Comparison of ENCODE assay signal across 19 cellular contexts in genomic region chr1:20179369-20180172, GRCh38. TPM values are rescaled to one million over a fixed set of nuclear protein-coding genes. Genes with fewer than 3 reads are reported as not detected.
DNase-seq lines count a peak whose midpoint lies in the region; ATAC-seq and TF ChIP-seq lines count a peak whose summit lies in the region.
"Had no signal": no experiment of that assay in that cellular context is flagged by ENCODE, and none has a peak within 500 bp of the region (broad histone marks: within the 10 kb centered on the region; RNA-seq: fewer than 3 reads in every experiment).

No MANE protein-coding gene starts in this region.

- CTCF ChIA-PET in CD8-positive, alpha-beta T cell (lab: Charles Lee) = interaction anchor here (1.7 to 7.4 kb wide), 4 partner anchors 12 to 33 kb away, joined by 3 to 55 read pairs (median 8); no protein-coding TSS in a partner anchor

- POLR2A ChIA-PET in CD8-positive, alpha-beta T cell (lab: Charles Lee) = no interaction called here

- TF ChIP-seq CTCF in CD8-positive, alpha-beta T cell (IDR thresholded peaks at IDR 0.05) = no peak

- in situ Hi-C loops in G401 (cut with HindIII; ENCODE audit: low sequenced_read_pairs) = no loop called here

- ATAC-seq in CD8-positive, alpha-beta T cell = no peak
- no peak for ATAC-seq in HG02798 (IDR thresholded peaks at IDR 0.05; ENCODE audit: poor library complexity, unreplicated experiment)

- DNase-seq in CD8-positive, alpha-beta T cell = no peak
- DNase-seq in activated T-helper 1 cell treated with anti-CD3 and anti-CD28 coated beads, Interleukin-12 subunit alpha, Interleukin-12 subunit beta, Interleukin-2, Interleukin-4 antibody, amounts not matched to agents 30 ng/mL and 10 ng/mL and 1 ng/mL, durations not matched to agents 14 hours and 24 hours and 36 hours (ENCODE audit: low spot score) = no peak
- DNase-seq in G401 (ENCODE audit: low spot score) = no peak
- no peak for DNase-seq in stimulated activated CD4-positive, alpha-beta T cell treated with anti-CD3 and anti-CD28 coated beads, Interleukin-12 subunit alpha, Interleukin-12 subunit beta, amount 100 ng/mL, for 4 hours
- DNase-seq: DND-41; H9; MG63; NCI-H1092; NCI-H1436 treated with DMSO at 0.1 percent for 48 hours; NCI-H2081; NCI-H748 treated with DMSO at 0.1 percent for 48 hours; NK-92 treated with Interleukin-12 subunit alpha and Interleukin-12 subunit beta, amount 100 ng/mL, for 24 hours; Right ventricle myocardium superior had no signal

- no peak overlapping the region for H3K4me3 ChIP-seq in CD8-positive, alpha-beta T cell (ENCODE audit: low read depth, low read length)
- no peak overlapping the region for H3K4me3 ChIP-seq in muscle layer of colon (ENCODE audit: low read depth in 1 of 2, low read length in 2 of 2)
- peak overlapping the region; percentile 36 to 44 for H3K4me3 ChIP-seq in stomach smooth muscle (ENCODE audit: low read length in 2 of 2)
- H3K4me3 ChIP-seq: MG63 had no signal

- H3K4me3 Mint-ChIP-seq in CD8-positive, alpha-beta T cell = no peak overlapping the region
- H3K4me3 Mint-ChIP-seq in activated T-helper 1 cell treated with anti-CD3 and anti-CD28 coated beads, Interleukin-12 subunit alpha, Interleukin-12 subunit beta, Interleukin-2, Interleukin-4 antibody, amounts not matched to agents 30 ng/mL and 10 ng/mL and 1 ng/mL, durations not matched to agents 14 hours and 24 hours and 36 hours = no peak overlapping the region
- H3K4me3 Mint-ChIP-seq: H9 had no signal

- no peak overlapping the region for H3K27ac ChIP-seq in CD8-positive, alpha-beta T cell (ENCODE audit: low read depth, low read length)
- H3K27ac ChIP-seq in muscle layer of colon (ENCODE audit: low read depth, low read length) = peak overlapping the region; percentile 63
- peak overlapping the region; percentile 90 for H3K27ac ChIP-seq in stomach smooth muscle (ENCODE audit: low read length)
- H3K27ac ChIP-seq: C4-2B had no signal

- no peaks in the 10 kb centered on the region for H3K36me3 ChIP-seq in CD8-positive, alpha-beta T cell (ENCODE audit: insufficient read depth, low read length)
- no peaks in the 10 kb centered on the region for H3K36me3 ChIP-seq in muscle layer of colon (ENCODE audit: insufficient read depth, low read length)
- H3K36me3 ChIP-seq in stomach smooth muscle (ENCODE audit: control insufficient read depth in 2 of 2, insufficient read depth in 2 of 2, low read length in 2 of 2) = no peaks in the 10 kb centered on the region
- H3K36me3 ChIP-seq: MG63 had no signal

- H3K27ac Mint-ChIP-seq in CD8-positive, alpha-beta T cell = peak overlapping the region; percentile 57
- peak overlapping the region; percentile 48 for H3K27ac Mint-ChIP-seq in activated T-helper 1 cell treated with anti-CD3 and anti-CD28 coated beads, Interleukin-12 subunit alpha, Interleukin-12 subunit beta, Interleukin-2, Interleukin-4 antibody, amounts not matched to agents 30 ng/mL and 10 ng/mL and 1 ng/mL, durations not matched to agents 14 hours and 24 hours and 36 hours
- H3K27ac Mint-ChIP-seq: H9 had no signal

- H3K27me3 Mint-ChIP-seq in CD8-positive, alpha-beta T cell (ENCODE audit: low read depth) = no peaks in the 10 kb centered on the region
- H3K27me3 Mint-ChIP-seq in activated T-helper 1 cell treated with anti-CD3 and anti-CD28 coated beads, Interleukin-12 subunit alpha, Interleukin-12 subunit beta, Interleukin-2, Interleukin-4 antibody, amounts not matched to agents 30 ng/mL and 10 ng/mL and 1 ng/mL, durations not matched to agents 14 hours and 24 hours and 36 hours (ENCODE audit: insufficient read depth) = no peaks in the 10 kb centered on the region

- H3K9ac ChIP-seq in muscle layer of colon (ENCODE audit: low read length) (no peak overlapping the region), stomach smooth muscle (ENCODE audit: low read length in 2 of 2) (peak overlapping the region; percentile 46 to 60)

- H3K4me1 Mint-ChIP-seq in CD8-positive, alpha-beta T cell (ENCODE audit: low read depth) = peaks cover 11% of the 10 kb centered on the region
- peaks cover 52% of the 10 kb centered on the region for H3K4me1 Mint-ChIP-seq in activated T-helper 1 cell treated with anti-CD3 and anti-CD28 coated beads, Interleukin-12 subunit alpha, Interleukin-12 subunit beta, Interleukin-2, Interleukin-4 antibody, amounts not matched to agents 30 ng/mL and 10 ng/mL and 1 ng/mL, durations not matched to agents 14 hours and 24 hours and 36 hours (ENCODE audit: low read depth)

- intact Hi-C loops in CD8-positive, alpha-beta T cell (cut with DNase I, micrococcal nuclease) = no loop called here
- intact Hi-C loops in activated T-helper 1 cell treated with anti-CD3 and anti-CD28 coated beads, Interleukin-12 subunit alpha, Interleukin-12 subunit beta, Interleukin-2, Interleukin-4 antibody, amounts not matched to agents 30 ng/mL and 10 ng/mL and 1 ng/mL, durations not matched to agents 14 hours and 24 hours and 36 hours (cut with micrococcal nuclease) = loop anchor here (10.0 kb wide), 1 partner anchor 415 kb away; no protein-coding TSS in a partner anchor

- no peaks in the 10 kb centered on the region for H3K9me3 ChIP-seq in CD8-positive, alpha-beta T cell (ENCODE audit: low read length)
- no peaks in the 10 kb centered on the region for H3K9me3 ChIP-seq in muscle layer of colon (ENCODE audit: low read length)
- no peaks in the 10 kb centered on the region for H3K9me3 ChIP-seq in stomach smooth muscle (ENCODE audit: control insufficient read depth in 2 of 2, low read length in 2 of 2)
- H3K9me3 ChIP-seq: MG63 had no signal

- H3K4me1 ChIP-seq in CD8-positive, alpha-beta T cell (ENCODE audit: insufficient read depth, low read length) = peaks cover 4% of the 10 kb centered on the region
- H3K4me1 ChIP-seq in muscle layer of colon (ENCODE audit: insufficient read depth, low read length) (peaks cover 54% of the 10 kb centered on the region), stomach smooth muscle (ENCODE audit: control insufficient read depth, insufficient read depth, low read length) (peaks cover 41% of the 10 kb centered on the region)

- H3K9me3 Mint-ChIP-seq in CD8-positive, alpha-beta T cell = no peaks in the 10 kb centered on the region
- H3K9me3 Mint-ChIP-seq in activated T-helper 1 cell treated with anti-CD3 and anti-CD28 coated beads, Interleukin-12 subunit alpha, Interleukin-12 subunit beta, Interleukin-2, Interleukin-4 antibody, amounts not matched to agents 30 ng/mL and 10 ng/mL and 1 ng/mL, durations not matched to agents 14 hours and 24 hours and 36 hours = peaks cover 11% of the 10 kb centered on the region

- H3K36me3 Mint-ChIP-seq in CD8-positive, alpha-beta T cell = no peaks in the 10 kb centered on the region
- peaks cover 18% of the 10 kb centered on the region for H3K36me3 Mint-ChIP-seq in activated T-helper 1 cell treated with anti-CD3 and anti-CD28 coated beads, Interleukin-12 subunit alpha, Interleukin-12 subunit beta, Interleukin-2, Interleukin-4 antibody, amounts not matched to agents 30 ng/mL and 10 ng/mL and 1 ng/mL, durations not matched to agents 14 hours and 24 hours and 36 hours (ENCODE audit: low read depth)

- no peaks in the 10 kb centered on the region for H3K27me3 ChIP-seq in CD8-positive, alpha-beta T cell (ENCODE audit: insufficient read depth, low read length)
- H3K27me3 ChIP-seq in muscle layer of colon (ENCODE audit: control insufficient read depth in 1 of 2, insufficient read depth in 2 of 2, low read length in 2 of 2) = no peaks in the 10 kb centered on the region
- H3K27me3 ChIP-seq in stomach smooth muscle (ENCODE audit: control insufficient read depth in 1 of 2, insufficient read depth in 2 of 2, low read length in 2 of 2) = no peaks in the 10 kb centered on the region

RNA-seq across cellular contexts. Expression of gene UBXN10, which starts 6.3 kb away (rescaled TPM):
- under 1 TPM; 0.14 to 0.22 TPM for total RNA-seq in CD8-positive, alpha-beta T cell
- total RNA-seq in activated T-helper 1 cell treated with anti-CD3 and anti-CD28 coated beads, Interleukin-12 subunit alpha, Interleukin-12 subunit beta, Interleukin-2, Interleukin-4 antibody, amounts not matched to agents 30 ng/mL and 10 ng/mL and 1 ng/mL, durations not matched to agents 14 hours and 24 hours and 36 hours = 2.5 and 2.9 TPM in 2 replicates
- total RNA-seq in G401 (2014; rRNA removed; shearing (Covaris generic)) = 0.98 and 3.5 TPM in 2 replicates
- total RNA-seq: A673, NCI-H460 had no signal

RNA-seq across cellular contexts. Expression of gene PLA2G2C, which starts 6.7 kb away (rescaled TPM):
- total RNA-seq in CD8-positive, alpha-beta T cell = not detected
- total RNA-seq in activated T-helper 1 cell treated with anti-CD3 and anti-CD28 coated beads, Interleukin-12 subunit alpha, Interleukin-12 subunit beta, Interleukin-2, Interleukin-4 antibody, amounts not matched to agents 30 ng/mL and 10 ng/mL and 1 ng/mL, durations not matched to agents 14 hours and 24 hours and 36 hours = 0.44 and 0.65 TPM in 2 replicates
- total RNA-seq in G401 (2014; rRNA removed; shearing (Covaris generic)) = not detected in 2 replicates
- total RNA-seq: A673, H9, NCI-H460, Right ventricle myocardium superior had no signal

RNA-seq across cellular contexts. Expression of gene PLA2G2F, which starts 40.4 kb away (rescaled TPM):
- not detected for total RNA-seq in CD8-positive, alpha-beta T cell
- total RNA-seq in activated T-helper 1 cell treated with anti-CD3 and anti-CD28 coated beads, Interleukin-12 subunit alpha, Interleukin-12 subunit beta, Interleukin-2, Interleukin-4 antibody, amounts not matched to agents 30 ng/mL and 10 ng/mL and 1 ng/mL, durations not matched to agents 14 hours and 24 hours and 36 hours = not detected in 2 replicates
- not detected in 2 replicates for total RNA-seq in G401 (2014; rRNA removed; shearing (Covaris generic))
- total RNA-seq: A673, H9, NCI-H460, Right ventricle myocardium superior had no signal

Comparison
In these comparisons a context has a peak if more than half of its experiments do, and no peak if none do; other contexts are left out.
1. H3K4me3 ChIP-seq: peak in stomach smooth muscle (2 of 2); none in CD8-positive, alpha-beta T cell (single experiment) and muscle layer of colon (0 of 2).